In the genomic region with DNA sequence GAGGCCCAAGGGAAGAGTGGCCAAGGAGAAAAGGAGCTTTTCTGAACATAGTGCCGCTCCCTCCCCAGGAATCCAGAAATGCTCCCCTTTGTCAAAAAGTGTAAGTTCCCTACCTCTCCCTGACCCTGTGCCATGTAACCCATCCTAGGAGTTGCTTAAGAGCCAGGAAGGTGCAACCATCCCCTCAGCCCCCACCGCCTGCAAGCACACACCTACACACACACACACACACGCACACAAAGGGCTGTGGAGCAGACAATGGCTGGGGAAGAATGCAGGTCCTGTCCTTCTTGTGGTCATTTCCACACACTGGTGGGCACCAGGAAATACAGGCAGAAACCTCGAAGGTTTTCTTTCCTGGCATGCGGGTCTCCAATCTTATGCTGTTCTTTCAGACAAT, we compare ENCODE assay signal across 17 cellular contexts. TPM values are rescaled to one million over a fixed set of nuclear protein-coding genes. Genes with fewer than 3 reads are reported as not detected.
"Had no signal": no experiment of that assay in that cellular context is flagged by ENCODE, and none has a peak within 500 bp of the region (broad histone marks: within the 10 kb centered on the region; RNA-seq: fewer than 3 reads in every experiment).

No MANE protein-coding gene starts in this region.

- H3K27me3 ChIP-seq: body of pancreas, dorsolateral prefrontal cortex, right atrium auricular region, thyroid gland had no signal

- H3K27ac ChIP-seq: body of pancreas, dorsolateral prefrontal cortex, heart right ventricle, right atrium auricular region, thyroid gland had no signal

- H3K9me3 Mint-ChIP-seq: activated naive CD8-positive, alpha-beta T cell treated with anti-CD3 and anti-CD28 coated beads, Interleukin-2, amount 10 ng/mL, durations not matched to agents 7 days and 5 days; activated T-helper 17 cell treated with anti-CD3 and anti-CD28 coated beads, Interleukin-2, amount 50 U/mL, for 72 hours had no signal

- H3K4me3 Mint-ChIP-seq: activated naive CD8-positive, alpha-beta T cell treated with anti-CD3 and anti-CD28 coated beads, Interleukin-2, amount 10 ng/mL, durations not matched to agents 7 days and 5 days; activated T-helper 17 cell treated with anti-CD3 and anti-CD28 coated beads, Interleukin-2, amount 50 U/mL, for 72 hours had no signal

- H3K4me3 ChIP-seq: body of pancreas, dorsolateral prefrontal cortex, right atrium auricular region, thyroid gland had no signal

- H3K27me3 Mint-ChIP-seq: activated T-helper 17 cell treated with anti-CD3 and anti-CD28 coated beads, Interleukin-2, amount 50 U/mL, for 72 hours had no signal

- H3K9me3 ChIP-seq: body of pancreas, heart right ventricle, right atrium auricular region, thyroid gland had no signal

- DNase-seq: activated CD4-positive, alpha-beta T cell treated with anti-CD3 and anti-CD28 coated beads, Interleukin-2, amount 50 U/mL, for 48 hours; activated naive CD4-positive, alpha-beta T cell; activated naive CD8-positive, alpha-beta T cell treated with anti-CD3 and anti-CD28 coated beads, Interleukin-2, amount 10 ng/mL, durations not matched to agents 7 days and 5 days; activated T-cell treated with anti-CD3 and anti-CD28 coated beads for 4 hours; body of pancreas; dorsolateral prefrontal cortex; erythroblast; foreskin melanocyte; heart right ventricle; left ventricle myocardium superior; stimulated activated CD4-positive, alpha-beta T cell treated with anti-CD3 and anti-CD28 coated beads, Interleukin-2, amount 100 ng/mL, for 24 hours; stimulated activated naive CD4-positive, alpha-beta T cell treated with Interleukin-2 at 50 U/mL for 16 hours; SW 1271; T-helper 2 cell; thyroid gland had no signal

- H3K36me3 ChIP-seq: right atrium auricular region, thyroid gland had no signal

- H3K27ac Mint-ChIP-seq: activated naive CD8-positive, alpha-beta T cell treated with anti-CD3 and anti-CD28 coated beads, Interleukin-2, amount 10 ng/mL, durations not matched to agents 7 days and 5 days; activated T-helper 17 cell treated with anti-CD3 and anti-CD28 coated beads, Interleukin-2, amount 50 U/mL, for 72 hours had no signal

RNA-seq across cellular contexts. Expression of gene PRG3, which starts 41.6 kb away (rescaled TPM):
- polyA plus RNA-seq: heart right ventricle had no signal

RNA-seq across cellular contexts. Expression of gene PRG2, which starts 51.1 kb away (rescaled TPM):
- polyA plus RNA-seq: heart right ventricle had no signal
